In the genomic region with DNA sequence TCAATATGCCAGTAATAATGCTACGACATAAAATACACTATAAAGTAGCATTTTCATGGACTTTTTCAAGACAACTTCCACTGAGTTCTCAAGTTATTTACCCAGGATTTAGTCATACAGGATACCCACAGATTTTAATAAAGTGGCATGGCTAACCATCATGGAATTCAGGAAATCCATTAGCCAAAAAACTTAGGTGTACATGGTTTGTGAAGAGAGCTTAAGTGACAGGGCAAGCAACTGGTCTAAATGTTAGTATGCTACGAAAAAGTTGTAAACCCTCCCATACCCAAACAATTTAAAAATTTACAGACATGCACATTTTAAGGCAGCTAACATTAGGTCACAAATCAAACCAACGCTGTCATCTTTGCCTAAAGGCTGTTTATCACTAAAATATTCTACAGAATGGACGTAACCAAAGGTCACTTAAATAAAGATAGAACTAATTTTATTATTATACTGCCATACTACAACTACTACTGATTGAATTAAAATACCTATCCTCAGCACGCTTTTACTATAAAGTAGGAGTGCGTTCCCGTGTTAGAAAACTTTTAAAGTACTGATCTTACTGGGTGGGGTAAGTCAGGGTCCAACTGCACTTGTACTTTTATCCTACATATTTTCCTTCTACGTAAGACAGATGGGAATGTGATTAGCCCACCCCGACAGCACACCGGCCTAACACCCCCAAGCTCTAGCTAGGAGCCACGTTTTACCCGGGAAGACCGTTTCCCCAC, we compare ENCODE assay signal across 8 cellular contexts. TPM values are rescaled to one million over a fixed set of nuclear protein-coding genes. Genes with fewer than 3 reads are reported as not detected.
DNase-seq lines count a peak whose midpoint lies in the region; ATAC-seq and TF ChIP-seq lines count a peak whose summit lies in the region.

No MANE protein-coding gene starts in this region.

- H3K23ac ChIP-seq in mesenchymal stem cell (ENCODE audit: low read length in 2 of 2): no peak overlapping the region

- no peak overlapping the region for H4K8ac ChIP-seq in mesenchymal stem cell (ENCODE audit: low read length)

- POLR2A ChIA-PET in A673 (lab: Charles Lee; ENCODE audit: low non-redundant PET): interaction anchor here (0.6 kb wide), 1 partner anchor 276 kb away, joined by 6 read pairs; a partner anchor contains a TSS

- no peak for DNase-seq in A673 (ENCODE audit: low spot score)
- DNase-seq in HT1080 (ENCODE audit: low read depth): peak; percentile 30
- no peak for DNase-seq in body of pancreas
- no peak for DNase-seq in mesenchymal stem cell
- no peak for DNase-seq in NCI-H1694 treated with DMSO at 0.1 percent for 48 hours (lab: John Stamatoyannopoulos, UW)
- DNase-seq in CD1c-positive myeloid dendritic cell (ENCODE audit: extremely low spot score): no peak
- no peak for DNase-seq in AG08395 (ENCODE audit: low spot score)

- H3K4me3 ChIP-seq in A673 (ENCODE audit: low read depth, low read length, poor library complexity, severe bottlenecking) (peak overlapping the region; percentile 94), body of pancreas (peak overlapping the region; percentile 71 to 87), mesenchymal stem cell (ENCODE audit: insufficient read depth in 1 of 2, low read depth in 1 of 2, low read length in 2 of 2) (peak overlapping the region; percentile 90 to 96)

- CTCF ChIA-PET in A673 (lab: Charles Lee): interaction anchor here (1.1 kb wide), 1 partner anchor 94 kb away, joined by 3 read pairs; a partner anchor contains a TSS

- H2AK5ac ChIP-seq in mesenchymal stem cell (ENCODE audit: low read length, severe bottlenecking): no peak overlapping the region

- H3K4ac ChIP-seq in mesenchymal stem cell (ENCODE audit: low read depth in 1 of 2, low read length in 2 of 2): no peak overlapping the region

- 6 to 9% methylated on average over 13 of the region's 13 CpGs for WGBS in body of pancreas, 2 donors
- 3% methylated on average over 8 of the region's 13 CpGs for WGBS in mesenchymal stem cell

- no peak overlapping the region for H2BK15ac ChIP-seq in mesenchymal stem cell (ENCODE audit: low read depth, poor library complexity, severe bottlenecking)

- TF ChIP-seq CTCF in A673 (conservative IDR thresholded peaks at IDR 0.05; ENCODE audit: low read depth, low read length): no peak
- TF ChIP-seq CTCF in body of pancreas (IDR thresholded peaks at IDR 0.05): no peak

- no peak overlapping the region for H2AFZ ChIP-seq in mesenchymal stem cell (ENCODE audit: low read depth, low read length)

- H3K9ac ChIP-seq in mesenchymal stem cell (ENCODE audit: low read length): peak overlapping the region; percentile 92

- no peaks in the 10 kb centered on the region for H3K27me3 ChIP-seq in A673 (replicated peaks; ENCODE audit: insufficient read depth, low read depth, low read length, poor library complexity)
- no peaks in the 10 kb centered on the region for H3K27me3 ChIP-seq in body of pancreas
- no peaks in the 10 kb centered on the region for H3K27me3 ChIP-seq in mesenchymal stem cell (ENCODE audit: control insufficient read depth in 1 of 2, insufficient read depth in 1 of 2, low read length in 2 of 2)

- H2BK5ac ChIP-seq in mesenchymal stem cell (ENCODE audit: low read depth, low read length, poor library complexity, severe bottlenecking): no peak overlapping the region

- H3K27ac ChIP-seq in A673 (ENCODE audit: low read depth, low read length, poor library complexity, severe bottlenecking): peak overlapping the region; percentile 77
- peak overlapping the region; percentile 91 to 97 (median 94) for H3K27ac ChIP-seq in body of pancreas
- H3K27ac ChIP-seq in mesenchymal stem cell (ENCODE audit: low read length, poor library complexity, severe bottlenecking): peak overlapping the region; percentile 82

- peaks cover 22% of the 10 kb centered on the region for H3K4me1 ChIP-seq in A673 (ENCODE audit: insufficient read depth, low read length, poor library complexity, severe bottlenecking)
- H3K4me1 ChIP-seq in body of pancreas: peaks cover 21% of the 10 kb centered on the region
- peaks cover 2% of the 10 kb centered on the region for H3K4me1 ChIP-seq in mesenchymal stem cell (ENCODE audit: control insufficient read depth, insufficient read depth, low read depth, low read length)

- intact Hi-C loops in A673 (cut with micrococcal nuclease; ENCODE audit: unreplicated experiment) (loop anchor here (5.0 kb wide), 1 partner anchor 95 kb away; a partner anchor contains a TSS), body of pancreas (cut with DNase I) (no loop called here)

- peaks cover 2% of the 10 kb centered on the region for H3K79me1 ChIP-seq in mesenchymal stem cell (replicated peaks; ENCODE audit: low read length, poor library complexity, severe bottlenecking)

- no peak overlapping the region for H3K14ac ChIP-seq in mesenchymal stem cell (ENCODE audit: low read length in 2 of 2)

- no peak overlapping the region for H2BK120ac ChIP-seq in mesenchymal stem cell (ENCODE audit: low read depth, low read length)

- peak overlapping the region; percentile 83 for H3K4me2 ChIP-seq in mesenchymal stem cell (ENCODE audit: low read length, poor library complexity, severe bottlenecking)

- H2BK12ac ChIP-seq in mesenchymal stem cell (ENCODE audit: low read length in 2 of 2): no peak overlapping the region

- no peak overlapping the region for H4K91ac ChIP-seq in mesenchymal stem cell (ENCODE audit: low read length)

- TF ChIP-seq POLR2A in body of pancreas (IDR thresholded peaks at IDR 0.05): no peak

- no peaks in the 10 kb centered on the region for H3K36me3 ChIP-seq in A673 (ENCODE audit: insufficient read depth, low read length, poor library complexity, severe bottlenecking)
- no peaks in the 10 kb centered on the region for H3K36me3 ChIP-seq in body of pancreas (replicated peaks in 1 of 2; ENCODE audit: insufficient read depth in 1 of 2, low read depth in 2 of 2)
- no peaks in the 10 kb centered on the region for H3K36me3 ChIP-seq in mesenchymal stem cell (ENCODE audit: control insufficient read depth in 1 of 2, insufficient read depth in 2 of 2, low read depth in 1 of 2, low read length in 2 of 2)

- no TSS peak for BruUV-seq in A673 (replicated peaks; lab: Mats Ljungman, UMichigan)

- ATAC-seq in body of pancreas (no peak), GM19463 (IDR thresholded peaks at IDR 0.05; ENCODE audit: unreplicated experiment) (no peak)

- H3K9me3 ChIP-seq in A673 (ENCODE audit: low read depth, low read length, poor library complexity, severe bottlenecking) (no peaks in the 10 kb centered on the region), body of pancreas (no peaks in the 10 kb centered on the region), mesenchymal stem cell (ENCODE audit: control insufficient read depth, low read length) (no peaks in the 10 kb centered on the region)

- H3K18ac ChIP-seq in mesenchymal stem cell (ENCODE audit: low read depth in 1 of 2, low read length in 2 of 2): no peak overlapping the region

RNA-seq across cellular contexts. Expression of a gene that starts 1.1 kb away (rescaled TPM):
- total RNA-seq in A673 (2021): 18.3 and 20.0 TPM in 2 replicates
- 11.4 and 15.5 TPM in 2 replicates for total RNA-seq in HT1080 (2014; rRNA removed; shearing (Covaris generic))
- polyA plus RNA-seq in HT1080 (2015; cell fraction: cytosol; rRNA removed): 13.4 and 14.0 TPM in 2 replicates
- 3.4 and 4.8 TPM in 2 replicates for polyA plus RNA-seq in HT1080 (2015; cell fraction: nucleus; rRNA removed)
- 10 to 100 TPM; 13.5 to 20.8 TPM for total RNA-seq in body of pancreas
- 18.3 TPM for polyA plus RNA-seq in mesenchymal stem cell (2013, experiment 1 of 2)
- 19.3 TPM for polyA plus RNA-seq in mesenchymal stem cell (2013, experiment 2 of 2)
